Comparison of ENCODE assay signal across 16 cellular contexts in the genomic region with DNA sequence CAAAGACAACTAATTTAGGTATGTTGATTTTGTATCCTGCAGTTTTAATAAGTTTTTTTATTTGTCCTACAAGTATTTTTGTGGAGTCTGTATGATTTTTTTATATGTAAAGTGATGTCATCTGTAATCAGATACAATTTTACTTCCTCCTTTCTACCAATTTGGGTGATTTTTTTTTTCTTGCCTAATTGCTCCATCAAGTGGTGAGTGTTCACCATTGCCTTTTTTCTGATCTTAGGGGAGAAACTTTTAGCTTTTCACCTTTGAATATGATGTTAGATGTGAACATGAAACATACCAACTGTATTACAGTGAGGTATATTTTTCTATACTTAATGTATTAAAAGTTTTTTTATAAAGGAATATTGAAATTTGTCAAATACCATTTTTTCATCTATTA.
DNase-seq lines count a peak whose midpoint lies in the region; ATAC-seq and TF ChIP-seq lines count a peak whose summit lies in the region.
"Had no signal": no experiment of that assay in that cellular context is flagged by ENCODE, and none has a peak within 500 bp of the region (broad histone marks: within the 10 kb centered on the region; RNA-seq: fewer than 3 reads in every experiment).

No MANE protein-coding gene starts in this region.

- H4K20me1 ChIP-seq in OCI-LY7 (ENCODE audit: insufficient read depth, low read length) = no peaks in the 10 kb centered on the region

- no peaks in the 10 kb centered on the region for H3K36me3 ChIP-seq in OCI-LY7 (ENCODE audit: insufficient read depth, low read length)
- H3K36me3 ChIP-seq: esophagus squamous epithelium, lower lobe of right lung, thyroid gland had no signal

- CTCF ChIA-PET in OCI-LY7 (lab: Charles Lee; ENCODE audit: unreplicated experiment) = no interaction called here

- H3K79me2 ChIP-seq in OCI-LY7 (ENCODE audit: insufficient read depth, low read depth, low read length) = no peaks in the 10 kb centered on the region

- intact Hi-C loops in OCI-LY7 (cut with micrococcal nuclease; ENCODE audit: unreplicated experiment) = no loop called here

- TF ChIP-seq CTCF in OCI-LY7 (conservative IDR thresholded peaks at IDR 0.05; ENCODE audit: low read length) = 0 out of 2 replicates have a peak, but pooled peaks have one; percentile 20

- no peak overlapping the region for H2AFZ ChIP-seq in OCI-LY7 (ENCODE audit: low read length)

- no peak overlapping the region for H3K27ac ChIP-seq in OCI-LY7 (ENCODE audit: low read depth, low read length, poor library complexity, severe bottlenecking)
- H3K27ac ChIP-seq: esophagus squamous epithelium, lower lobe of right lung, thyroid gland had no signal

- H3K4me1 ChIP-seq in OCI-LY7 (ENCODE audit: insufficient read depth, low read length, poor library complexity, severe bottlenecking) = no peaks in the 10 kb centered on the region
- H3K4me1 ChIP-seq: esophagus squamous epithelium, lower lobe of right lung, thyroid gland had no signal

- BruUV-seq in OCI-LY7 (replicated peaks; lab: Mats Ljungman, UMichigan) = no TSS peak

- H3K4me3 ChIP-seq in OCI-LY7 (ENCODE audit: low read depth, low read length, poor library complexity, severe bottlenecking) = no peak overlapping the region
- H3K4me3 ChIP-seq: esophagus squamous epithelium, lower lobe of right lung, thyroid gland had no signal

- ATAC-seq in GM18502 (IDR thresholded peaks at IDR 0.05; ENCODE audit: poor library complexity, unreplicated experiment) = no peak
- ATAC-seq in GM19324 (IDR thresholded peaks at IDR 0.05; ENCODE audit: low FRiP score, unreplicated experiment) = no peak
- ATAC-seq: lower lobe of right lung had no signal

- POLR2A ChIA-PET in OCI-LY7 (lab: Charles Lee) = interaction anchor here (0.5 to 0.6 kb wide), 2 partner anchors 310 to 688 kb away, joined by 3 to 4 read pairs; no protein-coding TSS in a partner anchor

- no peak for TF ChIP-seq POLR2A in erythroblast (IDR thresholded peaks at IDR 0.05; ENCODE audit: low read length)

- H3K4me2 ChIP-seq in OCI-LY7 (ENCODE audit: low read length) = no peak overlapping the region

- H3K9me3 ChIP-seq in OCI-LY7 (ENCODE audit: low read length) = peaks cover 15% of the 10 kb centered on the region; the same call in 1 of the 2 replicates
- H3K9me3 ChIP-seq: thyroid gland had no signal

- DNase-seq in CMK (ENCODE audit: low read depth) (peak; percentile 14), HT-29 (ENCODE audit: low spot score) (peak; percentile 9), OCI-LY7 (ENCODE audit: low spot score) (no peak), erythroblast (lab: John Stamatoyannopoulos, UW) (peak; percentile 4 to 6), mucosa of gallbladder (ENCODE audit: low spot score) (no peak), 8988T (no peak)
- DNase-seq: activated CD4-positive, alpha-beta T cell treated with anti-CD3 and anti-CD28 coated beads, Interleukin-2, amount 10 ng/mL, durations not matched to agents 24 days and 14 days; activated T-cell treated with anti-CD3 and anti-CD28 coated beads, Interleukin-2, amount 50 U/mL, for 24 hours; amygdala; esophagus squamous epithelium; lower lobe of right lung; NCI-H2081 treated with DMSO at 0.1 percent for 48 hours; nephron progenitor cell; thyroid gland had no signal

- H3K9me2 ChIP-seq in OCI-LY7 (ENCODE audit: insufficient read depth, low read length) = no peaks in the 10 kb centered on the region

Comparison
In these comparisons a context has a peak if more than half of its experiments do, and no peak if none do; other contexts are left out.
1. DNase-seq: peak in CMK (single experiment), HT-29 (single experiment) and erythroblast (2 of 2); none in OCI-LY7 (single experiment), mucosa of gallbladder (single experiment) and 8988T (single experiment).